1 cellular context compared by ENCODE assay signal in genomic region chr19:52897149-52897935, GRCh38.
A peak's percentile ranks its signal among the peaks of the same experiment; 100 is the strongest.
TF ChIP-seq lines count a peak whose summit lies in the region.

TSS of gene ZNF320 (minus strand) at chr19:52897635. CDS start at chr19:52890255, 7,380 bp downstream.

TF ChIP-seq in K562, 482 proteins besides CTCF, POLR2A, EP300 and RAD21 (continued from another document):
- TF ChIP-seq, protein P1, sequence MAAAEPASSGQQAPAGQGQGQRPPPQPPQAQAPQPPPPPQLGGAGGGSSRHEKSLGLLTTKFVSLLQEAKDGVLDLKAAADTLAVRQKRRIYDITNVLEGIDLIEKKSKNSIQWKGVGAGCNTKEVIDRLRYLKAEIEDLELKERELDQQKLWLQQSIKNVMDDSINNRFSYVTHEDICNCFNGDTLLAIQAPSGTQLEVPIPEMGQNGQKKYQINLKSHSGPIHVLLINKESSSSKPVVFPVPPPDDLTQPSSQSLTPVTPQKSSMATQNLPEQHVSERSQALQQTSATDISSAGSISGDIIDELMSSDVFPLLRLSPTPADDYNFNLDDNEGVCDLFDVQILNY (CRISPR knock-in tag; IDR thresholded peaks at IDR 0.05): no peak
- TF ChIP-seq ZNF212 (CRISPR knock-in tag; IDR thresholded peaks at IDR 0.05): peak; percentile 57; the same call in 1 of the 2 replicates
- no peak for TF ChIP-seq ETS1 (conservative IDR thresholded peaks at IDR 0.05; ENCODE audit: control insufficient read depth, low read depth, low read length)
- no peak for TF ChIP-seq KDM1A (IDR thresholded peaks at IDR 0.05)
- TF ChIP-seq, protein P2, sequence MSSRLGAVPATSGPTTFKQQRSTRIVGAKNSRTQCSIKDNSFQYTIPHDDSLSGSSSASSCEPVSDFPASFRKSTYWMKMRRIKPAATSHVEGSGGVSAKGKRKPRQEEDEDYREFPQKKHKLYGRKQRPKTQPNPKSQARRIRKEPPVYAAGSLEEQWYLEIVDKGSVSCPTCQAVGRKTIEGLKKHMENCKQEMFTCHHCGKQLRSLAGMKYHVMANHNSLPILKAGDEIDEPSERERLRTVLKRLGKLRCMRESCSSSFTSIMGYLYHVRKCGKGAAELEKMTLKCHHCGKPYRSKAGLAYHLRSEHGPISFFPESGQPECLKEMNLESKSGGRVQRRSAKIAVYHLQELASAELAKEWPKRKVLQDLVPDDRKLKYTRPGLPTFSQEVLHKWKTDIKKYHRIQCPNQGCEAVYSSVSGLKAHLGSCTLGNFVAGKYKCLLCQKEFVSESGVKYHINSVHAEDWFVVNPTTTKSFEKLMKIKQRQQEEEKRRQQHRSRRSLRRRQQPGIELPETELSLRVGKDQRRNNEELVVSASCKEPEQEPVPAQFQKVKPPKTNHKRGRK (tag; IDR thresholded peaks at IDR 0.05): no peak
- peak; percentile 89 for TF ChIP-seq EP400 (IDR thresholded peaks at IDR 0.05)
- TF ChIP-seq TBP (optimal IDR thresholded peaks at IDR 0.05; ENCODE audit: low read depth, low read length): peak; percentile 82
- no peak for TF ChIP-seq CREB5 (CRISPR knock-in tag; IDR thresholded peaks at IDR 0.05)
- TF ChIP-seq, protein P3, sequence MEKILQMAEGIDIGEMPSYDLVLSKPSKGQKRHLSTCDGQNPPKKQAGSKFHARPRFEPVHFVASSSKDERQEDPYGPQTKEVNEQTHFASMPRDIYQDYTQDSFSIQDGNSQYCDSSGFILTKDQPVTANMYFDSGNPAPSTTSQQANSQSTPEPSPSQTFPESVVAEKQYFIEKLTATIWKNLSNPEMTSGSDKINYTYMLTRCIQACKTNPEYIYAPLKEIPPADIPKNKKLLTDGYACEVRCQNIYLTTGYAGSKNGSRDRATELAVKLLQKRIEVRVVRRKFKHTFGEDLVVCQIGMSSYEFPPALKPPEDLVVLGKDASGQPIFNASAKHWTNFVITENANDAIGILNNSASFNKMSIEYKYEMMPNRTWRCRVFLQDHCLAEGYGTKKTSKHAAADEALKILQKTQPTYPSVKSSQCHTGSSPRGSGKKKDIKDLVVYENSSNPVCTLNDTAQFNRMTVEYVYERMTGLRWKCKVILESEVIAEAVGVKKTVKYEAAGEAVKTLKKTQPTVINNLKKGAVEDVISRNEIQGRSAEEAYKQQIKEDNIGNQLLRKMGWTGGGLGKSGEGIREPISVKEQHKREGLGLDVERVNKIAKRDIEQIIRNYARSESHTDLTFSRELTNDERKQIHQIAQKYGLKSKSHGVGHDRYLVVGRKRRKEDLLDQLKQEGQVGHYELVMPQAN (IDR thresholded peaks at IDR 0.05; ENCODE audit: borderline replicate concordance): peak; percentile 73
- TF ChIP-seq ZNF124 (CRISPR knock-in tag; IDR thresholded peaks at IDR 0.05): no peak
- TF ChIP-seq SRSF9 (IDR thresholded peaks at IDR 0.05; ENCODE audit: borderline replicate concordance, low read depth, low read length): no peak
- no peak for TF ChIP-seq HMBOX1 (IDR thresholded peaks at IDR 0.05)
- TF ChIP-seq PYGO2 (tag; IDR thresholded peaks at IDR 0.05): no peak
- peak; percentile 63 for TF ChIP-seq CREM (IDR thresholded peaks at IDR 0.05; ENCODE audit: low read depth)
- no peak for TF ChIP-seq JUN (IDR thresholded peaks at IDR 0.05; ENCODE audit: borderline replicate concordance, low read depth, low read length)
- no peak for TF ChIP-seq JUN (CRISPR knock-in tag; IDR thresholded peaks at IDR 0.05; ENCODE audit: borderline replicate concordance)
- TF ChIP-seq NR2C1 (IDR thresholded peaks at IDR 0.05): peak; percentile 96
- TF ChIP-seq NR2C1 (tag; IDR thresholded peaks at IDR 0.05): peak; percentile 96
- TF ChIP-seq FIP1L1 (IDR thresholded peaks at IDR 0.05; ENCODE audit: low read depth, low read length, poor library complexity, severe bottlenecking): no peak
- TF ChIP-seq XRCC5 (IDR thresholded peaks at IDR 0.05; ENCODE audit: low read depth, low read length): 0 out of 2 replicates have a peak, but pooled peaks have one; percentile 46
- TF ChIP-seq, protein P4, sequence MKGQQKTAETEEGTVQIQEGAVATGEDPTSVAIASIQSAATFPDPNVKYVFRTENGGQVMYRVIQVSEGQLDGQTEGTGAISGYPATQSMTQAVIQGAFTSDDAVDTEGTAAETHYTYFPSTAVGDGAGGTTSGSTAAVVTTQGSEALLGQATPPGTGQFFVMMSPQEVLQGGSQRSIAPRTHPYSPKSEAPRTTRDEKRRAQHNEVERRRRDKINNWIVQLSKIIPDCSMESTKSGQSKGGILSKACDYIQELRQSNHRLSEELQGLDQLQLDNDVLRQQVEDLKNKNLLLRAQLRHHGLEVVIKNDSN (CRISPR knock-in tag; IDR thresholded peaks at IDR 0.05): no peak
- TF ChIP-seq ZNF780A (CRISPR knock-in tag; IDR thresholded peaks at IDR 0.05): no peak
- TF ChIP-seq, protein P5, sequence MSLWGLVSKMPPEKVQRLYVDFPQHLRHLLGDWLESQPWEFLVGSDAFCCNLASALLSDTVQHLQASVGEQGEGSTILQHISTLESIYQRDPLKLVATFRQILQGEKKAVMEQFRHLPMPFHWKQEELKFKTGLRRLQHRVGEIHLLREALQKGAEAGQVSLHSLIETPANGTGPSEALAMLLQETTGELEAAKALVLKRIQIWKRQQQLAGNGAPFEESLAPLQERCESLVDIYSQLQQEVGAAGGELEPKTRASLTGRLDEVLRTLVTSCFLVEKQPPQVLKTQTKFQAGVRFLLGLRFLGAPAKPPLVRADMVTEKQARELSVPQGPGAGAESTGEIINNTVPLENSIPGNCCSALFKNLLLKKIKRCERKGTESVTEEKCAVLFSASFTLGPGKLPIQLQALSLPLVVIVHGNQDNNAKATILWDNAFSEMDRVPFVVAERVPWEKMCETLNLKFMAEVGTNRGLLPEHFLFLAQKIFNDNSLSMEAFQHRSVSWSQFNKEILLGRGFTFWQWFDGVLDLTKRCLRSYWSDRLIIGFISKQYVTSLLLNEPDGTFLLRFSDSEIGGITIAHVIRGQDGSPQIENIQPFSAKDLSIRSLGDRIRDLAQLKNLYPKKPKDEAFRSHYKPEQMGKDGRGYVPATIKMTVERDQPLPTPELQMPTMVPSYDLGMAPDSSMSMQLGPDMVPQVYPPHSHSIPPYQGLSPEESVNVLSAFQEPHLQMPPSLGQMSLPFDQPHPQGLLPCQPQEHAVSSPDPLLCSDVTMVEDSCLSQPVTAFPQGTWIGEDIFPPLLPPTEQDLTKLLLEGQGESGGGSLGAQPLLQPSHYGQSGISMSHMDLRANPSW (CRISPR knock-in tag; IDR thresholded peaks at IDR 0.05): no peak
- 0 out of 2 replicates have a peak, but pooled peaks have one; percentile 28 for TF ChIP-seq PREB (CRISPR knock-in tag; IDR thresholded peaks at IDR 0.05)
- TF ChIP-seq STAT5B (CRISPR knock-in tag; IDR thresholded peaks at IDR 0.05): no peak
- TF ChIP-seq ELF2 (CRISPR knock-in tag; IDR thresholded peaks at IDR 0.05): peak; percentile 65; the same call in 1 of the 2 replicates
- TF ChIP-seq, protein P6, sequence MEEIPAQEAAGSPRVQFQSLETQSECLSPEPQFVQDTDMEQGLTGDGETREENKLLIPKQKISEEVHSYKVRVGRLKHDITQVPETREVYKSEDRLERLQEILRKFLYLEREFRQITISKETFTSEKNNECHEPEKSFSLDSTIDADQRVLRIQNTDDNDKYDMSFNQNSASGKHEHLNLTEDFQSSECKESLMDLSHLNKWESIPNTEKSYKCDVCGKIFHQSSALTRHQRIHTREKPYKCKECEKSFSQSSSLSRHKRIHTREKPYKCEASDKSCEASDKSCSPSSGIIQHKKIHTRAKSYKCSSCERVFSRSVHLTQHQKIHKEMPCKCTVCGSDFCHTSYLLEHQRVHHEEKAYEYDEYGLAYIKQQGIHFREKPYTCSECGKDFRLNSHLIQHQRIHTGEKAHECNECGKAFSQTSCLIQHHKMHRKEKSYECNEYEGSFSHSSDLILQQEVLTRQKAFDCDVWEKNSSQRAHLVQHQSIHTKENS (CRISPR knock-in tag; IDR thresholded peaks at IDR 0.05): no peak
- peak; percentile 67; the same call in 1 of the 2 replicates for TF ChIP-seq PML (IDR thresholded peaks at IDR 0.05; ENCODE audit: low read length)
- TF ChIP-seq SIN3B (IDR thresholded peaks at IDR 0.05; ENCODE audit: low read depth): 0 out of 2 replicates have a peak, but pooled peaks have one; percentile 39
- TF ChIP-seq, protein P7, sequence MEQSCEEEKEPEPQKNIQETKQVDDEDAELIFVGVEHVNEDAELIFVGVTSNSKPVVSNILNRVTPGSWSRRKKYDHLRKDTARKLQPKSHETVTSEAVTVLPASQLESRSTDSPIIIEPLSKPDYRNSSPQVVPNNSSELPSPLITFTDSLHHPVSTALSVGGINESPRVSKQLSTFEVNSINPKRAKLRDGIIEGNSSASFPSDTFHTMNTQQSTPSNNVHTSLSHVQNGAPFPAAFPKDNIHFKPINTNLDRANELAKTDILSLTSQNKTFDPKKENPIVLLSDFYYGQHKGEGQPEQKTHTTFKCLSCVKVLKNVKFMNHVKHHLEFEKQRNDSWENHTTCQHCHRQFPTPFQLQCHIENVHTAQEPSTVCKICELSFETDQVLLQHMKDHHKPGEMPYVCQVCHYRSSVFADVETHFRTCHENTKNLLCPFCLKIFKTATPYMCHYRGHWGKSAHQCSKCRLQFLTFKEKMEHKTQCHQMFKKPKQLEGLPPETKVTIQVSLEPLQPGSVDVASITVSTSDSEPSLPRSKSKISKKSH (CRISPR knock-in tag; IDR thresholded peaks at IDR 0.05): no peak
- TF ChIP-seq ZNF146 (CRISPR knock-in tag; IDR thresholded peaks at IDR 0.05; ENCODE audit: unreplicated experiment): no peak
- TF ChIP-seq KLF13 (tag; IDR thresholded peaks at IDR 0.05; ENCODE audit: borderline replicate concordance, low read depth): peak; percentile 23; the same call in 1 of the 2 replicates
- peak in 1 of 2 experiments; percentile 44; a peak in 1 of 4 replicates for TF ChIP-seq ARNT (IDR thresholded peaks at IDR 0.05)
